In genomic region chr1:111192074-111192473, GRCh38 we compare ENCODE assay signal across 15 cellular contexts. TPM values are rescaled to one million over a fixed set of nuclear protein-coding genes. Genes with fewer than 3 reads are reported as not detected.
DNase-seq lines count a peak whose midpoint lies in the region; ATAC-seq, FAIRE-seq and TF ChIP-seq lines count a peak whose summit lies in the region.
"Had no signal": no experiment of that assay in that cellular context is flagged by ENCODE, and none has a peak within 500 bp of the region (broad histone marks: within the 10 kb centered on the region; RNA-seq: fewer than 3 reads in every experiment).

No MANE protein-coding gene starts in this region.

- peaks cover 92% of the 10 kb centered on the region for H3K36me3 Mint-ChIP-seq in activated CD8-positive, alpha-beta memory T cell treated with anti-CD3 and anti-CD28 coated beads, Interleukin-2, amount 10 ng/mL, durations not matched to agents 7 days and 5 days
- peaks cover 98% of the 10 kb centered on the region for H3K36me3 Mint-ChIP-seq in activated CD8-positive, alpha-beta T cell treated with anti-CD3 and anti-CD28 coated beads, Interleukin-2, amount 10 ng/mL, durations not matched to agents 7 days and 5 days (ENCODE audit: low read depth)

- H2AFZ ChIP-seq in HepG2 (ENCODE audit: low read length), result no peak overlapping the region

- CTCF ChIA-PET in activated CD8-positive, alpha-beta memory T cell treated with anti-CD3 and anti-CD28 coated beads, Interleukin-2, amount 10 ng/mL, durations not matched to agents 7 days and 5 days (lab: Charles Lee), result interaction anchor here (1.0 to 15.0 kb wide), 2 partner anchors 30 to 208 kb away, joined by 4 to 392 read pairs; partner anchors contain the start of gene CHI3L2
- CTCF ChIA-PET in activated CD8-positive, alpha-beta T cell treated with anti-CD3 and anti-CD28 coated beads, Interleukin-2, amount 10 ng/mL, durations not matched to agents 7 days and 5 days (lab: Charles Lee), result interaction anchor here (0.6 to 14.9 kb wide), 8 partner anchors 7 to 250 kb away, joined by 3 to 528 read pairs (median 4); partner anchors contain the start of genes CHI3L2 and DENND2D
- CTCF ChIA-PET in HepG2 (lab: Yijun Ruan, JAX; ENCODE audit: low intra/inter-chr PET ratio, low total read pairs), result no interaction called here

- intact Hi-C loops in HepG2 (cut with micrococcal nuclease; ENCODE audit: unreplicated experiment) (no loop called here), posterior cingulate gyrus (cut with DNase I) (no loop called here)

- POLR2A ChIA-PET in activated CD8-positive, alpha-beta T cell treated with anti-CD3 and anti-CD28 coated beads, Interleukin-2, amount 10 ng/mL, durations not matched to agents 7 days and 5 days (lab: Charles Lee), result interaction anchor here (1.2 to 4.2 kb wide), 8 partner anchors 8 to 256 kb away, joined by 3 to 40 read pairs (median 8); partner anchors contain the start of genes CEPT1, DENND2D and DRAM2
- POLR2A ChIA-PET in HepG2 (lab: Yijun Ruan, JAX), result no interaction called here

- H4K20me1 ChIP-seq in HepG2 (ENCODE audit: insufficient read depth, low read length), result no peaks in the 10 kb centered on the region

- no peak for FAIRE-seq in HepG2 (lab: Jason Lieb, UNC)
- FAIRE-seq: pancreas had no signal

- peak overlapping the region; percentile 83 for H3K27ac Mint-ChIP-seq in activated CD8-positive, alpha-beta memory T cell treated with anti-CD3 and anti-CD28 coated beads, Interleukin-2, amount 10 ng/mL, durations not matched to agents 7 days and 5 days
- H3K27ac Mint-ChIP-seq in activated CD8-positive, alpha-beta T cell treated with anti-CD3 and anti-CD28 coated beads, Interleukin-2, amount 10 ng/mL, durations not matched to agents 7 days and 5 days, result peak overlapping the region; percentile 76

- no peak overlapping the region for H3K9ac ChIP-seq in HepG2 (ENCODE audit: insufficient read depth, low read depth, low read length)

- H3K9me3 ChIP-seq in HepG2 (ENCODE audit: low read length) (no peaks in the 10 kb centered on the region), tibial nerve (no peaks in the 10 kb centered on the region)
- H3K9me3 ChIP-seq: gastroesophageal sphincter, pancreas, SJCRH30 had no signal

- 92% methylated on average over 4 of the region's 5 CpGs for WGBS in HepG2 (ENCODE audit: low lambda C conversion rate)
- WGBS in tibial nerve, 2 donors, result 90 to 94% methylated on average over 5 of the region's 5 CpGs

- H3K9me3 Mint-ChIP-seq in activated CD8-positive, alpha-beta memory T cell treated with anti-CD3 and anti-CD28 coated beads, Interleukin-2, amount 10 ng/mL, durations not matched to agents 7 days and 5 days (ENCODE audit: low read depth), result no peaks in the 10 kb centered on the region
- no peaks in the 10 kb centered on the region for H3K9me3 Mint-ChIP-seq in activated CD8-positive, alpha-beta T cell treated with anti-CD3 and anti-CD28 coated beads, Interleukin-2, amount 10 ng/mL, durations not matched to agents 7 days and 5 days (ENCODE audit: insufficient read depth)

- no peak overlapping the region for H3K27ac ChIP-seq in HepG2 (ENCODE audit: extremely low read length, insufficient read depth, low read length)
- peak overlapping the region in 3 of 4 donors; percentile 46 to 71 (median 66) for H3K27ac ChIP-seq in tibial nerve
- H3K27ac ChIP-seq: SJCRH30 had no signal

- no peak for DNase-seq in activated CD8-positive, alpha-beta memory T cell treated with anti-CD3 and anti-CD28 coated beads, Interleukin-2, amount 10 ng/mL, durations not matched to agents 7 days and 5 days
- no peak for DNase-seq in activated CD8-positive, alpha-beta memory T cell treated with anti-CD3 and anti-CD28 coated beads, Interleukin-2, amount 50 U/mL, for 48 hours
- no peak for DNase-seq in activated CD8-positive, alpha-beta T cell treated with anti-CD3 and anti-CD28 coated beads, Interleukin-2, amount 10 ng/mL, durations not matched to agents 7 days and 5 days
- DNase-seq in HepG2 (ENCODE audit: low spot score) (no peak), tibial nerve (ENCODE audit: low spot score in 2 of 2) (no peak), NCI-H69 (lab: John Stamatoyannopoulos, UW) (no peak), foreskin melanocyte (no peak), posterior cingulate gyrus (no peak)
- DNase-seq: ACHN, left cardiac atrium, NCI-H1105, NCI-H524 treated with DMSO at 0.1 percent for 48 hours, pancreas, SJCRH30 had no signal

- no peaks in the 10 kb centered on the region for H3K27me3 Mint-ChIP-seq in activated CD8-positive, alpha-beta memory T cell treated with anti-CD3 and anti-CD28 coated beads, Interleukin-2, amount 10 ng/mL, durations not matched to agents 7 days and 5 days
- no peaks in the 10 kb centered on the region for H3K27me3 Mint-ChIP-seq in activated CD8-positive, alpha-beta T cell treated with anti-CD3 and anti-CD28 coated beads, Interleukin-2, amount 10 ng/mL, durations not matched to agents 7 days and 5 days (ENCODE audit: low read depth)

- H3K36me3 ChIP-seq in HepG2 (replicated peaks in 1 of 2; ENCODE audit: control insufficient read depth in 1 of 2, insufficient read depth in 2 of 2, low read length in 2 of 2), result peaks cover 1 to 6% of the 10 kb centered on the region in 2 experiments; a peak in 2 of 5 replicates
- H3K36me3 ChIP-seq in tibial nerve, result peaks cover 0 to 26% (median 0%) of the 10 kb centered on the region in 3 donors

- H3K4me3 ChIP-seq in HepG2 (replicated peaks in 1 of 3; ENCODE audit: insufficient read depth in 1 of 3, low read depth in 2 of 3, low read length in 3 of 3) (no peak overlapping the region), tibial nerve (no peak overlapping the region)
- H3K4me3 ChIP-seq: gastroesophageal sphincter, pancreas, SJCRH30 had no signal

- H3K27me3 ChIP-seq in HepG2 (ENCODE audit: control insufficient read depth in 1 of 2, insufficient read depth in 2 of 2, low read length in 2 of 2), result no peaks in the 10 kb centered on the region
- H3K27me3 ChIP-seq in tibial nerve, result no peaks in the 10 kb centered on the region
- H3K27me3 ChIP-seq: gastroesophageal sphincter, pancreas, SJCRH30 had no signal

- TF ChIP-seq EP300 in HepG2 (IDR thresholded peaks at IDR 0.05; ENCODE audit: low read depth in 2 of 2, low read length in 2 of 2), result no peak
- no peak for TF ChIP-seq EP300 in HepG2 (CRISPR knock-in tag; IDR thresholded peaks at IDR 0.05; ENCODE audit: borderline replicate concordance)
- no peak for TF ChIP-seq EP300 in tibial nerve (IDR thresholded peaks at IDR 0.05)

- in situ Hi-C loops in HepG2 (cut with HindIII; ENCODE audit: extremely low pct_ligation_motif_present, low pct_unique_long_range_greater_than_20kb), result no loop called here

- H3K4me3 Mint-ChIP-seq in activated CD8-positive, alpha-beta memory T cell treated with anti-CD3 and anti-CD28 coated beads, Interleukin-2, amount 10 ng/mL, durations not matched to agents 7 days and 5 days, result no peak overlapping the region
- peak overlapping the region; percentile 16 for H3K4me3 Mint-ChIP-seq in activated CD8-positive, alpha-beta T cell treated with anti-CD3 and anti-CD28 coated beads, Interleukin-2, amount 10 ng/mL, durations not matched to agents 7 days and 5 days

- TF ChIP-seq CTCF in HepG2 (CRISPR knock-in tag; IDR thresholded peaks at IDR 0.05) (no peak), tibial nerve (IDR thresholded peaks at IDR 0.05) (no peak)

- no peak overlapping the region for H3K4me2 ChIP-seq in HepG2 (ENCODE audit: low read depth, low read length)

- no peak for ATAC-seq in activated CD8-positive, alpha-beta memory T cell treated with anti-CD3 and anti-CD28 coated beads, Interleukin-2, amount 10 ng/mL, durations not matched to agents 7 days and 5 days
- ATAC-seq in activated CD8-positive, alpha-beta T cell treated with anti-CD3 and anti-CD28 coated beads, Interleukin-2, amount 10 ng/mL, durations not matched to agents 7 days and 5 days, result no peak
- peak; percentile 7; the same call in 1 of the 3 replicates for ATAC-seq in HepG2
- ATAC-seq: gastroesophageal sphincter, left cardiac atrium had no signal

- peaks cover 95% of the 10 kb centered on the region for H3K4me1 Mint-ChIP-seq in activated CD8-positive, alpha-beta memory T cell treated with anti-CD3 and anti-CD28 coated beads, Interleukin-2, amount 10 ng/mL, durations not matched to agents 7 days and 5 days
- peaks cover 98% of the 10 kb centered on the region for H3K4me1 Mint-ChIP-seq in activated CD8-positive, alpha-beta T cell treated with anti-CD3 and anti-CD28 coated beads, Interleukin-2, amount 10 ng/mL, durations not matched to agents 7 days and 5 days (ENCODE audit: low read depth)

- TF ChIP-seq POLR2A in HepG2 (IDR thresholded peaks at IDR 0.05; ENCODE audit: insufficient read depth in 1 of 2, low read depth in 2 of 2, low read length in 2 of 2), result no peak
- TF ChIP-seq POLR2A in tibial nerve (IDR thresholded peaks at IDR 0.05), result no peak

- no peak for TF ChIP-seq RAD21 in HepG2 (CRISPR knock-in tag; IDR thresholded peaks at IDR 0.05)

- H3K79me2 ChIP-seq in HepG2 (ENCODE audit: insufficient read depth, low read length), result no peaks in the 10 kb centered on the region

- H3K4me1 ChIP-seq in HepG2 (ENCODE audit: insufficient read depth, low read length) (peaks cover 68% of the 10 kb centered on the region), tibial nerve (peaks cover 0 to 49% (median 26%) of the 10 kb centered on the region in 4 donors)
- H3K4me1 ChIP-seq: SJCRH30 had no signal

- no TSS peak for BruUV-seq in HepG2 (replicated peaks; lab: Mats Ljungman, UMichigan)

RNA-seq across cellular contexts. Expression of gene DENND2D, which starts 8.4 kb away (rescaled TPM):
- total RNA-seq in activated CD8-positive, alpha-beta memory T cell treated with anti-CD3 and anti-CD28 coated beads, Interleukin-2, amount 10 ng/mL, durations not matched to agents 7 days and 5 days, result 100 to 1,000 TPM; 187 to 209 TPM
- 100 to 1,000 TPM; 262 to 275 TPM for total RNA-seq in activated CD8-positive, alpha-beta T cell treated with anti-CD3 and anti-CD28 coated beads, Interleukin-2, amount 10 ng/mL, durations not matched to agents 7 days and 5 days
- total RNA-seq in HepG2 (2016; rRNA removed; fragmentation: Illumina TruSeq; extraction: Trizol) (0.04 TPM in 1 of 2 replicates, not detected in the other), tibial nerve (10 to 100 TPM in 1 of 4 donors, 1 to 10 TPM in 3; 4.8 to 21.6 (median 8.2) TPM)
- not detected in 2 replicates for total RNA-seq in HepG2 (2016; cell fraction: cytosol; rRNA removed; fragmentation: Illumina TruSeq; extraction: Trizol; ENCODE audit: low read depth)
- total RNA-seq in HepG2 (2016; cell fraction: insoluble cytoplasmic fraction; rRNA removed; fragmentation: Illumina TruSeq; extraction: Trizol), result not detected in 2 replicates
- not detected in 2 replicates for total RNA-seq in HepG2 (2016; cell fraction: membrane; rRNA removed; fragmentation: Illumina TruSeq; extraction: Trizol)
- total RNA-seq in HepG2 (2016; cell fraction: nucleus; rRNA removed; fragmentation: Illumina TruSeq; extraction: Trizol), result not detected in 2 replicates
- not detected in 2 replicates for polyA plus RNA-seq in HepG2 (2011; rRNA removed)
- polyA plus RNA-seq in HepG2 (2011; cell fraction: cytosol; rRNA removed), result 0.01 TPM in 1 of 2 replicates, not detected in the other
- polyA plus RNA-seq in HepG2 (2011; cell fraction: nucleus; rRNA removed), result 0.36 TPM in 1 of 2 replicates, not detected in the other
- 0.07 TPM in 1 of 2 replicates, not detected in the other for polyA plus RNA-seq in HepG2 (2012)
- not detected in 2 replicates for polyA plus RNA-seq in HepG2 (2016; cell fraction: cytosol; fragmentation: Illumina TruSeq; extraction: Trizol; ENCODE audit: low read depth)
- polyA plus RNA-seq in HepG2 (2016; cell fraction: insoluble cytoplasmic fraction; fragmentation: Illumina TruSeq; extraction: Trizol; ENCODE audit: low read depth), result not detected in 2 replicates
- polyA plus RNA-seq in HepG2 (2016; cell fraction: membrane; fragmentation: Illumina TruSeq; extraction: Trizol; ENCODE audit: low read depth), result not detected in 2 replicates
- not detected in 2 replicates for polyA plus RNA-seq in HepG2 (2016; cell fraction: nucleus; fragmentation: Illumina TruSeq; extraction: Trizol; ENCODE audit: insufficient read depth, low read depth)
- 12.7 TPM in 1 of 2 replicates, not detected in the other for polyA minus RNA-seq in HepG2 (2011; rRNA and poly(A)+ RNA removed; ENCODE audit: low replicate concordance)
- not detected in 2 replicates for polyA minus RNA-seq in HepG2 (2011; cell fraction: cytosol; rRNA and poly(A)+ RNA removed)
- 0.50 TPM in 1 of 2 replicates, not detected in the other for polyA minus RNA-seq in HepG2 (2011; cell fraction: nucleus; rRNA and poly(A)+ RNA removed)
- total RNA-seq: SJCRH30 had no signal

RNA-seq across cellular contexts. Expression of gene CHI3L2, which starts 35.4 kb away (rescaled TPM):
- total RNA-seq in activated CD8-positive, alpha-beta memory T cell treated with anti-CD3 and anti-CD28 coated beads, Interleukin-2, amount 10 ng/mL, durations not matched to agents 7 days and 5 days, result 10 to 100 TPM in 1 of 2 experiments, 1 to 10 TPM in 1; 6.7 to 13.0 TPM
- total RNA-seq in activated CD8-positive, alpha-beta T cell treated with anti-CD3 and anti-CD28 coated beads, Interleukin-2, amount 10 ng/mL, durations not matched to agents 7 days and 5 days, result 10 to 100 TPM; 23.8 to 27.0 TPM
- total RNA-seq in HepG2 (2016; rRNA removed; fragmentation: Illumina TruSeq; extraction: Trizol), result 1.7 and 1.9 TPM in 2 replicates
- total RNA-seq in HepG2 (2016; cell fraction: cytosol; rRNA removed; fragmentation: Illumina TruSeq; extraction: Trizol; ENCODE audit: low read depth), result 1.5 and 2.1 TPM in 2 replicates
- 1.5 and 1.6 TPM in 2 replicates for total RNA-seq in HepG2 (2016; cell fraction: insoluble cytoplasmic fraction; rRNA removed; fragmentation: Illumina TruSeq; extraction: Trizol)
- 1.7 and 2.0 TPM in 2 replicates for total RNA-seq in HepG2 (2016; cell fraction: membrane; rRNA removed; fragmentation: Illumina TruSeq; extraction: Trizol)
- total RNA-seq in HepG2 (2016; cell fraction: nucleus; rRNA removed; fragmentation: Illumina TruSeq; extraction: Trizol), result 0.90 and 1.4 TPM in 2 replicates
- 0.46 and 0.65 TPM in 2 replicates for polyA plus RNA-seq in HepG2 (2011; rRNA removed)
- 0.44 and 0.51 TPM in 2 replicates for polyA plus RNA-seq in HepG2 (2011; cell fraction: cytosol; rRNA removed)
- 0.13 and 0.55 TPM in 2 replicates for polyA plus RNA-seq in HepG2 (2011; cell fraction: nucleus; rRNA removed)
- 0.35 and 0.46 TPM in 2 replicates for polyA plus RNA-seq in HepG2 (2012)
- polyA plus RNA-seq in HepG2 (2016; cell fraction: cytosol; fragmentation: Illumina TruSeq; extraction: Trizol; ENCODE audit: low read depth), result 0.80 and 1.0 TPM in 2 replicates
- 1.2 and 1.8 TPM in 2 replicates for polyA plus RNA-seq in HepG2 (2016; cell fraction: insoluble cytoplasmic fraction; fragmentation: Illumina TruSeq; extraction: Trizol; ENCODE audit: low read depth)
- 1.1 and 1.5 TPM in 2 replicates for polyA plus RNA-seq in HepG2 (2016; cell fraction: membrane; fragmentation: Illumina TruSeq; extraction: Trizol; ENCODE audit: low read depth)
- polyA plus RNA-seq in HepG2 (2016; cell fraction: nucleus; fragmentation: Illumina TruSeq; extraction: Trizol; ENCODE audit: insufficient read depth, low read depth), result 2.6 and 3.9 TPM in 2 replicates
- polyA minus RNA-seq in HepG2 (2011; rRNA and poly(A)+ RNA removed; ENCODE audit: low replicate concordance), result not detected in 2 replicates
- polyA minus RNA-seq in HepG2 (2011; cell fraction: cytosol; rRNA and poly(A)+ RNA removed), result not detected in 2 replicates
- polyA minus RNA-seq in HepG2 (2011; cell fraction: nucleus; rRNA and poly(A)+ RNA removed), result 1.2 and 1.3 TPM in 2 replicates
- total RNA-seq in tibial nerve, result 10 to 100 TPM in 1 of 4 donors, 1 to 10 TPM in 3; 2.5 to 37.2 (median 6.1) TPM

RNA-seq across cellular contexts. Expression of gene CEPT1, which starts 52.1 kb away (rescaled TPM):
- 10 to 100 TPM; 33.4 to 36.4 TPM for total RNA-seq in activated CD8-positive, alpha-beta memory T cell treated with anti-CD3 and anti-CD28 coated beads, Interleukin-2, amount 10 ng/mL, durations not matched to agents 7 days and 5 days
- total RNA-seq in activated CD8-positive, alpha-beta T cell treated with anti-CD3 and anti-CD28 coated beads, Interleukin-2, amount 10 ng/mL, durations not matched to agents 7 days and 5 days, result 10 to 100 TPM; 36.6 to 37.5 TPM
- total RNA-seq in HepG2 (2016; rRNA removed; fragmentation: Illumina TruSeq; extraction: Trizol), result 33.6 and 48.2 TPM in 2 replicates
- 21.9 and 25.2 TPM in 2 replicates for total RNA-seq in HepG2 (2016; cell fraction: cytosol; rRNA removed; fragmentation: Illumina TruSeq; extraction: Trizol; ENCODE audit: low read depth)
- total RNA-seq in HepG2 (2016; cell fraction: insoluble cytoplasmic fraction; rRNA removed; fragmentation: Illumina TruSeq; extraction: Trizol), result 28.5 and 48.4 TPM in 2 replicates
- 17.5 and 19.8 TPM in 2 replicates for total RNA-seq in HepG2 (2016; cell fraction: membrane; rRNA removed; fragmentation: Illumina TruSeq; extraction: Trizol)
- total RNA-seq in HepG2 (2016; cell fraction: nucleus; rRNA removed; fragmentation: Illumina TruSeq; extraction: Trizol), result 58.5 and 62.9 TPM in 2 replicates
- 33.3 and 35.7 TPM in 2 replicates for polyA plus RNA-seq in HepG2 (2011; rRNA removed)
- polyA plus RNA-seq in HepG2 (2011; cell fraction: cytosol; rRNA removed), result 11.9 and 21.3 TPM in 2 replicates
- 18.0 and 20.5 TPM in 2 replicates for polyA plus RNA-seq in HepG2 (2011; cell fraction: nucleus; rRNA removed)
- polyA plus RNA-seq in HepG2 (2012), result 28.5 and 31.0 TPM in 2 replicates
- 2.4 TPM in 2 replicates for polyA plus RNA-seq in HepG2 (2016; cell fraction: cytosol; fragmentation: Illumina TruSeq; extraction: Trizol; ENCODE audit: low read depth)
- 17.4 and 19.9 TPM in 2 replicates for polyA plus RNA-seq in HepG2 (2016; cell fraction: insoluble cytoplasmic fraction; fragmentation: Illumina TruSeq; extraction: Trizol; ENCODE audit: low read depth)
- 3.9 and 5.8 TPM in 2 replicates for polyA plus RNA-seq in HepG2 (2016; cell fraction: membrane; fragmentation: Illumina TruSeq; extraction: Trizol; ENCODE audit: low read depth)
- 55.8 and 59.0 TPM in 2 replicates for polyA plus RNA-seq in HepG2 (2016; cell fraction: nucleus; fragmentation: Illumina TruSeq; extraction: Trizol; ENCODE audit: insufficient read depth, low read depth)
- 31.1 and 55.3 TPM in 2 replicates for polyA minus RNA-seq in HepG2 (2011; rRNA and poly(A)+ RNA removed; ENCODE audit: low replicate concordance)
- 22.9 and 25.3 TPM in 2 replicates for polyA minus RNA-seq in HepG2 (2011; cell fraction: cytosol; rRNA and poly(A)+ RNA removed)
- 65.7 and 74.1 TPM in 2 replicates for polyA minus RNA-seq in HepG2 (2011; cell fraction: nucleus; rRNA and poly(A)+ RNA removed)
- total RNA-seq in tibial nerve, result 10 to 100 TPM; 30.3 to 37.8 (median 32.8) TPM

RNA-seq across cellular contexts. Expression of gene DRAM2, which starts 52.2 kb away (rescaled TPM):
- total RNA-seq in activated CD8-positive, alpha-beta memory T cell treated with anti-CD3 and anti-CD28 coated beads, Interleukin-2, amount 10 ng/mL, durations not matched to agents 7 days and 5 days, result 10 to 100 TPM; 26.9 to 29.6 TPM
- total RNA-seq in activated CD8-positive, alpha-beta T cell treated with anti-CD3 and anti-CD28 coated beads, Interleukin-2, amount 10 ng/mL, durations not matched to agents 7 days and 5 days, result 10 to 100 TPM; 27.5 to 29.3 TPM
- total RNA-seq in HepG2 (2016; rRNA removed; fragmentation: Illumina TruSeq; extraction: Trizol) (22.9 and 33.2 TPM in 2 replicates), tibial nerve (10 to 100 TPM; 30.3 to 64.3 (median 37.6) TPM)
- total RNA-seq in HepG2 (2016; cell fraction: cytosol; rRNA removed; fragmentation: Illumina TruSeq; extraction: Trizol; ENCODE audit: low read depth), result 10.8 and 11.1 TPM in 2 replicates
- total RNA-seq in HepG2 (2016; cell fraction: insoluble cytoplasmic fraction; rRNA removed; fragmentation: Illumina TruSeq; extraction: Trizol), result 26.1 and 31.2 TPM in 2 replicates
- total RNA-seq in HepG2 (2016; cell fraction: membrane; rRNA removed; fragmentation: Illumina TruSeq; extraction: Trizol), result 24.9 and 25.1 TPM in 2 replicates
- 33.7 and 39.3 TPM in 2 replicates for total RNA-seq in HepG2 (2016; cell fraction: nucleus; rRNA removed; fragmentation: Illumina TruSeq; extraction: Trizol)
- polyA plus RNA-seq in HepG2 (2011; rRNA removed), result 115 and 123 TPM in 2 replicates
- polyA plus RNA-seq in HepG2 (2011; cell fraction: cytosol; rRNA removed), result 44.2 and 92.1 TPM in 2 replicates
- polyA plus RNA-seq in HepG2 (2011; cell fraction: nucleus; rRNA removed), result 37.4 and 49.8 TPM in 2 replicates
- polyA plus RNA-seq in HepG2 (2012), result 72.7 and 76.6 TPM in 2 replicates
- polyA plus RNA-seq in HepG2 (2016; cell fraction: cytosol; fragmentation: Illumina TruSeq; extraction: Trizol; ENCODE audit: low read depth), result 15.3 and 16.5 TPM in 2 replicates
- 24.1 and 24.4 TPM in 2 replicates for polyA plus RNA-seq in HepG2 (2016; cell fraction: insoluble cytoplasmic fraction; fragmentation: Illumina TruSeq; extraction: Trizol; ENCODE audit: low read depth)
- polyA plus RNA-seq in HepG2 (2016; cell fraction: membrane; fragmentation: Illumina TruSeq; extraction: Trizol; ENCODE audit: low read depth), result 23.4 and 24.7 TPM in 2 replicates
- polyA plus RNA-seq in HepG2 (2016; cell fraction: nucleus; fragmentation: Illumina TruSeq; extraction: Trizol; ENCODE audit: insufficient read depth, low read depth), result 39.0 and 46.7 TPM in 2 replicates
- polyA minus RNA-seq in HepG2 (2011; rRNA and poly(A)+ RNA removed; ENCODE audit: low replicate concordance), result 43.0 and 52.4 TPM in 2 replicates
- polyA minus RNA-seq in HepG2 (2011; cell fraction: cytosol; rRNA and poly(A)+ RNA removed), result 32.2 and 46.0 TPM in 2 replicates
- polyA minus RNA-seq in HepG2 (2011; cell fraction: nucleus; rRNA and poly(A)+ RNA removed), result 45.6 and 53.0 TPM in 2 replicates

Comparison
In these comparisons a context has a peak if more than half of its experiments do, and no peak if none do; other contexts are left out.
1. RNA of gene DENND2D, which starts 8.4 kb away (total RNA-seq): 262 to 275 TPM in activated CD8-positive, alpha-beta T cell treated with anti-CD3 and anti-CD28 coated beads, Interleukin-2, amount 10 ng/mL, durations not matched to agents 7 days and 5 days and 187 to 209 TPM in activated CD8-positive, alpha-beta memory T cell treated with anti-CD3 and anti-CD28 coated beads, Interleukin-2, amount 10 ng/mL, durations not matched to agents 7 days and 5 days; 4.8 to 21.6 TPM in tibial nerve and 0.04 TPM in HepG2; every median in the first group is over 4 times any median in the second.